ENCODE assay signal across 15 cellular contexts in the genomic region with DNA sequence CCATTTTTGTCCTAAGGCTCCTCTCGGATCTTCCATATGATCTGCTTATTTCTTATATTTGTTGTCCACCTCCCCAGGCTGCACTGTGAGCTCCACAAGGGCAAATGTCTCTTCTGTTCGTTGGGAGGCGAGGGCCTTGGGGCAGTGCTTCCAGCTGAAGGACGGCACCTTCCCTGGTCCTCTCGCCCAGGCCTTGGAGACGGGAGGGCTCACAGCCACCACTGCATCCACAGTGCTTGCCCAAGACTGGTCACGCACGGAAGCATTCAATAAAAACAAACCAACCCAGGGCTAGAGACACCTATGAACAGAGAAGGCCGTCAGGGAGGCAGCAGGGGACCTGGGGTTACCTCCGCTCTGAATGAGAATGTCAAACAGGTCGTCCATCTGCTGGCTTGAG. TPM values are rescaled to one million over a fixed set of nuclear protein-coding genes. Genes with fewer than 3 reads are reported as not detected.
DNase-seq lines count a peak whose midpoint lies in the region; ATAC-seq and TF ChIP-seq lines count a peak whose summit lies in the region.
"Had no signal": no experiment of that assay in that cellular context is flagged by ENCODE, and none has a peak within 500 bp of the region (broad histone marks: within the 10 kb centered on the region; RNA-seq: fewer than 3 reads in every experiment).

No MANE protein-coding gene starts in this region.

- DNase-seq in CD4-positive, CD25-positive, alpha-beta regulatory T cell: no peak
- DNase-seq in activated naive CD4-positive, alpha-beta T cell treated with anti-CD3 and anti-CD28 coated beads, Interleukin-2, amount 50 U/mL, for 72 hours (ENCODE audit: low spot score in 2 of 2): no peak
- DNase-seq in natural killer cell (no peak), NCI-H2227 (lab: John Stamatoyannopoulos, UW; ENCODE audit: unreplicated experiment) (no peak)
- DNase-seq: amygdala; KBM-7; NCI-H1417; NCI-H446; stimulated activated CD4-positive, alpha-beta T cell treated with anti-CD3 and anti-CD28 coated beads, Interleukin-1b, Interleukin-23, amount 100 ng/mL, for 48 hours had no signal

- H3K36me3 Mint-ChIP-seq in CD4-positive, CD25-positive, alpha-beta regulatory T cell: peaks cover 28% of the 10 kb centered on the region
- H3K36me3 Mint-ChIP-seq in activated naive CD4-positive, alpha-beta T cell treated with anti-CD3 and anti-CD28 coated beads, Interleukin-2, amount 50 U/mL, for 72 hours: peaks cover 0 to 23% of the 10 kb centered on the region in 2 donors
- no peaks in the 10 kb centered on the region for H3K36me3 Mint-ChIP-seq in natural killer cell

- H3K9me3 ChIP-seq in CD4-positive, CD25-positive, alpha-beta regulatory T cell (ENCODE audit: control insufficient read depth in 2 of 2, low read length in 2 of 2): no peaks in the 10 kb centered on the region
- H3K9me3 ChIP-seq in DOHH2 (ENCODE audit: control insufficient read depth, insufficient read depth, low read length): no peaks in the 10 kb centered on the region
- H3K9me3 ChIP-seq: right atrium auricular region, thoracic aorta had no signal

- H3K4me3 ChIP-seq in CD4-positive, CD25-positive, alpha-beta regulatory T cell (ENCODE audit: low read depth, low read length): no peak overlapping the region
- peak overlapping the region; percentile 84 for H3K4me3 ChIP-seq in DOHH2 (ENCODE audit: low read length)
- H3K4me3 ChIP-seq: lung, right atrium auricular region, thoracic aorta had no signal

- no peaks in the 10 kb centered on the region for H4K20me1 ChIP-seq in DOHH2 (ENCODE audit: control insufficient read depth, insufficient read depth, low read depth, low read length)

- H3K4me3 Mint-ChIP-seq in CD4-positive, CD25-positive, alpha-beta regulatory T cell: peak overlapping the region in 1 of 4 donors; percentile 48
- peak overlapping the region; percentile 6 for H3K4me3 Mint-ChIP-seq in natural killer cell

- H3K9me3 Mint-ChIP-seq in CD4-positive, CD25-positive, alpha-beta regulatory T cell: peaks cover 0 to 3% (median 0%) of the 10 kb centered on the region in 7 donors
- H3K9me3 Mint-ChIP-seq in activated naive CD4-positive, alpha-beta T cell treated with anti-CD3 and anti-CD28 coated beads, Interleukin-2, amount 50 U/mL, for 72 hours: no peaks in the 10 kb centered on the region
- H3K9me3 Mint-ChIP-seq in natural killer cell: no peaks in the 10 kb centered on the region

- H3K27me3 Mint-ChIP-seq in CD4-positive, CD25-positive, alpha-beta regulatory T cell: no peaks in the 10 kb centered on the region
- H3K27me3 Mint-ChIP-seq in natural killer cell (ENCODE audit: low read depth in 2 of 2): no peaks in the 10 kb centered on the region

- ATAC-seq in CD4-positive, CD25-positive, alpha-beta regulatory T cell (ENCODE audit: low read depth in 2 of 2): no peak
- ATAC-seq in activated naive CD4-positive, alpha-beta T cell treated with anti-CD3 and anti-CD28 coated beads, Interleukin-2, amount 50 U/mL, for 72 hours: no peak
- ATAC-seq in natural killer cell (no peak), GM21619 (IDR thresholded peaks at IDR 0.05; ENCODE audit: unreplicated experiment) (no peak), GM21786 (IDR thresholded peaks at IDR 0.05; ENCODE audit: unreplicated experiment) (no peak)

- no peak overlapping the region for H3K27ac ChIP-seq in CD4-positive, CD25-positive, alpha-beta regulatory T cell (ENCODE audit: insufficient read depth, low read length, poor library complexity, severe bottlenecking)
- H3K27ac ChIP-seq in DOHH2 (ENCODE audit: low read depth, low read length): peak overlapping the region; percentile 94

- no peaks in the 10 kb centered on the region for H3K27me3 ChIP-seq in CD4-positive, CD25-positive, alpha-beta regulatory T cell (ENCODE audit: control insufficient read depth, insufficient read depth, low read length)
- no peaks in the 10 kb centered on the region for H3K27me3 ChIP-seq in DOHH2 (ENCODE audit: control insufficient read depth, low read length)
- H3K27me3 ChIP-seq: right atrium auricular region had no signal

- no peaks in the 10 kb centered on the region for H3K9me2 ChIP-seq in DOHH2 (replicated peaks; ENCODE audit: control insufficient read depth, low read length)

- H3K36me3 ChIP-seq in CD4-positive, CD25-positive, alpha-beta regulatory T cell (ENCODE audit: control insufficient read depth, insufficient read depth, low read length): peaks cover 70% of the 10 kb centered on the region
- H3K36me3 ChIP-seq in DOHH2 (ENCODE audit: control insufficient read depth, low read length): peaks cover 78% of the 10 kb centered on the region

- peaks cover 20% of the 10 kb centered on the region for H3K79me2 ChIP-seq in DOHH2 (ENCODE audit: control insufficient read depth, low read length)

- TF ChIP-seq CTCF in DOHH2 (IDR thresholded peaks at IDR 0.05; ENCODE audit: low read depth, low read length, poor library complexity, severe bottlenecking) (no peak), natural killer cell (IDR thresholded peaks at IDR 0.05) (no peak)

- intact Hi-C loops in natural killer cell (cut with micrococcal nuclease): no loop called here

- peak overlapping the region; percentile 16 to 97 (median 94) for H3K27ac Mint-ChIP-seq in CD4-positive, CD25-positive, alpha-beta regulatory T cell
- H3K27ac Mint-ChIP-seq in activated naive CD4-positive, alpha-beta T cell treated with anti-CD3 and anti-CD28 coated beads, Interleukin-2, amount 50 U/mL, for 72 hours: peak overlapping the region; percentile 53 to 76
- peak overlapping the region; percentile 80 to 93 for H3K27ac Mint-ChIP-seq in natural killer cell

- H3K4me2 ChIP-seq in DOHH2 (ENCODE audit: low read length): peak overlapping the region; percentile 98

- H3F3A ChIP-seq in DOHH2 (ENCODE audit: control insufficient read depth, insufficient read depth): peaks cover 45% of the 10 kb centered on the region

- H3K4me1 ChIP-seq in CD4-positive, CD25-positive, alpha-beta regulatory T cell (ENCODE audit: control insufficient read depth, insufficient read depth, low read length, poor library complexity, severe bottlenecking): peaks cover 19% of the 10 kb centered on the region
- peaks cover 85% of the 10 kb centered on the region for H3K4me1 ChIP-seq in DOHH2 (ENCODE audit: control insufficient read depth, low read length)

- peaks cover 0 to 42% (median 26%) of the 10 kb centered on the region in 4 donors for H3K4me1 Mint-ChIP-seq in CD4-positive, CD25-positive, alpha-beta regulatory T cell
- H3K4me1 Mint-ChIP-seq in natural killer cell: peaks cover 20 to 31% of the 10 kb centered on the region in 2 donors

RNA-seq across cellular contexts. Expression of a gene that starts 46.2 kb away (rescaled TPM):
- 83.3 TPM for total RNA-seq in CD4-positive, CD25-positive, alpha-beta regulatory T cell
- polyA plus RNA-seq in CD4-positive, CD25-positive, alpha-beta regulatory T cell: 10 to 100 TPM; 26.8 to 35.6 (median 31.1) TPM
- 10 to 100 TPM; 31.8 to 50.2 TPM for total RNA-seq in activated naive CD4-positive, alpha-beta T cell treated with anti-CD3 and anti-CD28 coated beads, Interleukin-2, amount 50 U/mL, for 72 hours
- total RNA-seq in natural killer cell: 10 to 100 TPM; 74.4 to 93.2 (median 76.3) TPM
